ENCODE assay signal across 27 cellular contexts in genomic region chr7:69114374-69114773, GRCh38.
DNase-seq lines count a peak whose midpoint lies in the region; ATAC-seq, FAIRE-seq and TF ChIP-seq lines count a peak whose summit lies in the region.
"Had no signal": no experiment of that assay in that cellular context is flagged by ENCODE, and none has a peak within 500 bp of the region (broad histone marks: within the 10 kb centered on the region; RNA-seq: fewer than 3 reads in every experiment).

No MANE protein-coding gene starts in this region.

- H3K27me3 ChIP-seq in smooth muscle cell (ENCODE audit: low read depth) (peaks cover 3% of the 10 kb centered on the region), psoas muscle (ENCODE audit: insufficient read depth in 3 of 3, low read length in 2 of 3) (no peaks in the 10 kb centered on the region), hepatocyte (no peaks in the 10 kb centered on the region)
- no peaks in the 10 kb centered on the region for H3K27me3 ChIP-seq in effector memory CD4-positive, alpha-beta T cell (replicated peaks; ENCODE audit: control insufficient read depth, insufficient read depth, low read length, poor library complexity, severe bottlenecking)
- H3K27me3 ChIP-seq: BLaER1, SJSA1 had no signal

- FAIRE-seq in endometrium (lab: Jason Lieb, UNC) = peak; percentile 21

- no peaks in the 10 kb centered on the region for H3K9me2 ChIP-seq in hepatocyte (replicated peaks; ENCODE audit: insufficient read depth)

- no peak overlapping the region for H3K9ac ChIP-seq in smooth muscle cell (ENCODE audit: low read depth)
- H3K9ac ChIP-seq: BLaER1 had no signal

- no peaks in the 10 kb centered on the region for H3K36me3 ChIP-seq in smooth muscle cell (ENCODE audit: low read depth)
- H3K36me3 ChIP-seq in psoas muscle (ENCODE audit: insufficient read depth in 1 of 2, low read depth in 1 of 2) = no peaks in the 10 kb centered on the region
- H3K36me3 ChIP-seq in effector memory CD4-positive, alpha-beta T cell (ENCODE audit: control insufficient read depth, insufficient read depth, low read length) = no peaks in the 10 kb centered on the region
- no peaks in the 10 kb centered on the region for H3K36me3 ChIP-seq in hepatocyte (replicated peaks; ENCODE audit: insufficient read depth, low read depth)
- H3K36me3 ChIP-seq: BLaER1, SJSA1 had no signal

- WGBS in smooth muscle cell (ENCODE audit: low lambda C conversion rate) = 48% methylated on average over 2 of the region's 2 CpGs
- 42 to 65% (median 53%) methylated on average over 2 of the region's 2 CpGs for WGBS in psoas muscle, 3 donors
- 77% methylated on average over 2 of the region's 2 CpGs for WGBS in hepatocyte (ENCODE audit: low lambda C conversion rate, missing lambda C conversion rate)

- no peak overlapping the region for H3K4me3 ChIP-seq in smooth muscle cell
- no peak overlapping the region for H3K4me3 ChIP-seq in psoas muscle
- H3K4me3 ChIP-seq in effector memory CD4-positive, alpha-beta T cell (ENCODE audit: insufficient read depth, low read depth, low read length, poor library complexity, severe bottlenecking) = no peak overlapping the region
- no peak overlapping the region for H3K4me3 ChIP-seq in hepatocyte
- H3K4me3 ChIP-seq: BLaER1, SJSA1 had no signal

- H2AFZ ChIP-seq in smooth muscle cell (ENCODE audit: low read depth) (no peak overlapping the region), hepatocyte (no peak overlapping the region)

- H3F3A ChIP-seq in smooth muscle cell (ENCODE audit: low read depth) = no peaks in the 10 kb centered on the region

- no peaks in the 10 kb centered on the region for H3K4me1 ChIP-seq in smooth muscle cell (ENCODE audit: low read depth)
- H3K4me1 ChIP-seq in psoas muscle = no peaks in the 10 kb centered on the region
- H3K4me1 ChIP-seq in effector memory CD4-positive, alpha-beta T cell (ENCODE audit: control insufficient read depth, insufficient read depth, low read length, poor library complexity, severe bottlenecking) = no peaks in the 10 kb centered on the region
- no peaks in the 10 kb centered on the region for H3K4me1 ChIP-seq in hepatocyte (ENCODE audit: insufficient read depth)
- H3K4me1 ChIP-seq: BLaER1, SJSA1 had no signal

- H3K9me3 ChIP-seq in smooth muscle cell (replicated peaks; ENCODE audit: low read depth) (no peaks in the 10 kb centered on the region), psoas muscle (no peaks in the 10 kb centered on the region), hepatocyte (ENCODE audit: low read depth) (no peaks in the 10 kb centered on the region)
- no peaks in the 10 kb centered on the region for H3K9me3 ChIP-seq in effector memory CD4-positive, alpha-beta T cell (ENCODE audit: control insufficient read depth, low read length)
- H3K9me3 ChIP-seq: SJSA1 had no signal

- intact Hi-C loops in psoas muscle (cut with DNase I) = no loop called here

- H4K20me1 ChIP-seq in smooth muscle cell (ENCODE audit: low read depth) (no peaks in the 10 kb centered on the region), hepatocyte (ENCODE audit: insufficient read depth, poor library complexity, severe bottlenecking) (no peaks in the 10 kb centered on the region)
- H4K20me1 ChIP-seq: BLaER1 had no signal

- no peaks in the 10 kb centered on the region for H3K79me2 ChIP-seq in smooth muscle cell (ENCODE audit: low read depth)
- H3K79me2 ChIP-seq in hepatocyte = no peaks in the 10 kb centered on the region

- ATAC-seq in psoas muscle = no peak
- ATAC-seq: PC-3, T-cell had no signal

- H3K27ac ChIP-seq in smooth muscle cell (ENCODE audit: low read depth) (peak overlapping the region; percentile 72), psoas muscle (no peak overlapping the region), hepatocyte (no peak overlapping the region)
- H3K27ac ChIP-seq in effector memory CD4-positive, alpha-beta T cell (ENCODE audit: insufficient read depth, low read length, poor library complexity, severe bottlenecking) = no peak overlapping the region
- H3K27ac ChIP-seq: BLaER1, SJSA1 had no signal

- TF ChIP-seq CTCF in smooth muscle cell (IDR thresholded peaks at IDR 0.05; ENCODE audit: borderline replicate concordance, insufficient read depth, poor library complexity, severe bottlenecking) (no peak), psoas muscle (IDR thresholded peaks at IDR 0.05) (no peak), hepatocyte (IDR thresholded peaks at IDR 0.05; ENCODE audit: poor library complexity) (no peak)

- DNase-seq in EH (ENCODE audit: low read depth) (peak; percentile 2), NCI-H226 (peak; percentile 16), smooth muscle cell (lab: John Stamatoyannopoulos, UW; ENCODE audit: unreplicated experiment) (no peak), SW 1271 (lab: John Stamatoyannopoulos, UW) (no peak), psoas muscle (no peak), hepatocyte (ENCODE audit: low spot score) (no peak)
- no peak for DNase-seq in effector memory CD4-positive, alpha-beta T cell
- DNase-seq: ACHN; CD4-positive, CD25-positive, alpha-beta regulatory T cell; DMS153; DND-41; H9; HFFc6; NCI-H1105 treated with DMSO at 0.1 percent for 48 hours; NCI-H146; NCI-H1930; NCI-H2107; NCI-H446; NCI-H524 treated with DMSO at 0.1 percent for 48 hours; NK-92 treated with Interleukin-12 subunit alpha and Interleukin-12 subunit beta, amount 100 ng/mL, for 24 hours; PC-3; Right ventricle myocardium superior; RPMI8226; T-cell had no signal

- no peak overlapping the region for H3K4me2 ChIP-seq in smooth muscle cell
- H3K4me2 ChIP-seq in hepatocyte = no peak overlapping the region
- H3K4me2 ChIP-seq: BLaER1 had no signal

Comparison
In these comparisons a context has a peak if more than half of its experiments do, and no peak if none do; other contexts are left out.
1. DNase-seq: peak in EH (single experiment) and NCI-H226 (single experiment); none in smooth muscle cell (single experiment), SW 1271 (0 of 2), psoas muscle (0 of 2), effector memory CD4-positive, alpha-beta T cell (0 of 3) and hepatocyte (single experiment).